In the genomic region with DNA sequence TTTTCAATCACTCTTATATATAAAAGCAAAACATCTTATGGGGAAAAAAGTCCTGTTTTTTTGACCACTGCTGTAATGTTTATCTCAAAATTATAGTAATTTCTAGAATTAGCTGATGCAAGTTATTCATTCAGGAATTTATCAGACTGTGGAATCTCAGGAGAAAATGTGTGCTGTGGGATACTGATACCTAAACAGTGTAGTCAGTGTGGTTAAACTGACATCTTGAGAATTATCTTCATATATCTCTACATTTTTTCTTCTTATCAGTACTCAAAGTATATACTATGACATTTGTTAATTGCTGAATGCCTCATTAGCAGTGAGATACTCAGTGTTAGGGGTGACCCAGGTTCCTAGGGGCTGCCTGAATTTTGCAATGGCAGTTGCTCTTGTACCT, we compare ENCODE assay signal across 1 cellular context.
TF ChIP-seq lines count a peak whose summit lies in the region.

No MANE protein-coding gene starts in this region.

TF ChIP-seq in IMR-90, 13 proteins besides CTCF, POLR2A, EP300 and RAD21 (continued from another document):
- TF ChIP-seq USF2 (IDR thresholded peaks at IDR 0.05; ENCODE audit: low read depth, low read length): no peak
